Comparison of ENCODE assay signal across 30 cellular contexts in genomic region chr7:45140827-45141226, GRCh38. TPM values are rescaled to one million over a fixed set of nuclear protein-coding genes. Genes with fewer than 3 reads are reported as not detected.
DNase-seq lines count a peak whose midpoint lies in the region; ATAC-seq, FAIRE-seq and TF ChIP-seq lines count a peak whose summit lies in the region.
"Had no signal": no experiment of that assay in that cellular context is flagged by ENCODE, and none has a peak within 500 bp of the region (broad histone marks: within the 10 kb centered on the region; RNA-seq: fewer than 3 reads in every experiment).

No MANE protein-coding gene starts in this region.

- DNase-seq in T-helper 1 cell (no peak), KBM-7 (peak; percentile 41), GM12878 (ENCODE audit: low read depth, low spot score) (peak; percentile 11), Ammon's horn (ENCODE audit: low spot score) (no peak), DMS114 treated with DMSO at 0.1 percent for 48 hours (lab: John Stamatoyannopoulos, UW; ENCODE audit: unreplicated experiment) (no peak)
- DNase-seq: activated CD8-positive, alpha-beta memory T cell treated with anti-CD3 and anti-CD28 coated beads for 24 hours; C1 segment of cervical spinal cord; Calu3; esophagus squamous epithelium; KG1; mesenchymal stem cell; naive B cell; NCI-H2081 treated with DMSO at 0.1 percent for 48 hours; Right ventricle myocardium superior; stimulated activated CD4-positive, alpha-beta T cell treated with anti-CD3 and anti-CD28 coated beads, Interleukin-15, amount 100 ng/mL, for 24 hours; T-helper 17 cell; testis had no signal

- H3K4me2 ChIP-seq in OCI-LY3 (ENCODE audit: low read length) (peak overlapping the region; percentile 45), GM12878 (ENCODE audit: control insufficient read depth, insufficient read depth) (peak overlapping the region; percentile 15; the same call in 1 of the 2 replicates)

- H3K9me3 ChIP-seq in OCI-LY3 (ENCODE audit: insufficient read depth, low read length) (no peaks in the 10 kb centered on the region), GM12878 (replicated peaks; ENCODE audit: control insufficient read depth, insufficient read depth, low read length) (no peaks in the 10 kb centered on the region; the same call in 2 of the 3 replicates)
- H3K9me3 ChIP-seq: esophagus squamous epithelium, testis had no signal

- H2AFZ ChIP-seq in OCI-LY3 (ENCODE audit: low read depth, low read length), result peak overlapping the region; percentile 94
- peak overlapping the region; percentile 61 for H2AFZ ChIP-seq in GM12878 (ENCODE audit: control insufficient read depth, low read depth, low read length)

- POLR2A ChIA-PET in GM12878 (lab: Charles Lee), result no interaction called here

- TF ChIP-seq CTCF in OCI-LY3 (IDR thresholded peaks at IDR 0.05; ENCODE audit: low read depth, low read length) (no peak), GM12878 (IDR thresholded peaks at IDR 0.05 in 2 of 3, conservative IDR thresholded peaks at IDR 0.05 in 1 of 3; ENCODE audit: control insufficient read depth in 2 of 3, extremely low read depth in 1 of 3, insufficient read depth in 1 of 3, low read depth in 3 of 3, low read length in 3 of 3) (no peak)

- no peak for TF ChIP-seq RAD21 in GM12878 (IDR thresholded peaks at IDR 0.05; ENCODE audit: insufficient read depth, low read depth, low read length)

- H4K20me1 ChIP-seq in OCI-LY3 (ENCODE audit: insufficient read depth, low read length) (no peaks in the 10 kb centered on the region), GM12878 (ENCODE audit: control insufficient read depth, insufficient read depth) (no peaks in the 10 kb centered on the region)

- WGBS in GM12878 (ENCODE audit: insufficient coverage, insufficient replicate concordance, low lambda C conversion rate, missing lambda C conversion rate), result 26% methylated on average over 4 of the region's 4 CpGs

- no peak overlapping the region for H3K9ac ChIP-seq in OCI-LY3 (ENCODE audit: low read length)
- no peak overlapping the region for H3K9ac ChIP-seq in GM12878 (ENCODE audit: control insufficient read depth, insufficient read depth, low read length)

- BruUV-seq in GM12878 (replicated peaks; lab: Mats Ljungman, UMichigan), result no TSS peak

- H3K27me3 Mint-ChIP-seq in T-helper 1 cell treated with Interleukin-12 subunit alpha and Interleukin-12 subunit beta and Interleukin-4 antibody, amounts not matched to agents 30 μg/mL and 1 μg/mL, for 36 hours (ENCODE audit: low read depth), result peaks cover 19% of the 10 kb centered on the region

- in situ Hi-C loops in KBM-7 (cut with MboI; ENCODE audit: low pct_unique_long_range_greater_than_20kb, low sequenced_read_pairs) (loop anchor here (25.0 kb wide), 1 partner anchor 554 kb away; the partner anchor contains the start of gene TMED4), GM12878 (cut with MboI) (no loop called here)

- no peak for TF ChIP-seq EP300 in GM12878 (IDR thresholded peaks at IDR 0.05; ENCODE audit: borderline replicate concordance in 1 of 2, control insufficient read depth in 1 of 2, low read depth in 2 of 2, low read length in 2 of 2)

- H3K4me1 Mint-ChIP-seq in T-helper 1 cell treated with Interleukin-12 subunit alpha and Interleukin-12 subunit beta and Interleukin-4 antibody, amounts not matched to agents 30 μg/mL and 1 μg/mL, for 36 hours (ENCODE audit: low read depth), result peaks cover 13% of the 10 kb centered on the region

- peak overlapping the region; percentile 51; the same call in 1 of the 2 replicates for H3K4me3 ChIP-seq in OCI-LY3 (ENCODE audit: low read length)
- H3K4me3 ChIP-seq in GM12878, result peak overlapping the region; percentile 24; the same call in 1 of the 2 replicates
- H3K4me3 ChIP-seq: esophagus squamous epithelium, testis had no signal

- H3K9me3 Mint-ChIP-seq in T-helper 1 cell treated with Interleukin-12 subunit alpha and Interleukin-12 subunit beta and Interleukin-4 antibody, amounts not matched to agents 30 μg/mL and 1 μg/mL, for 36 hours, result no peaks in the 10 kb centered on the region
- H3K9me3 Mint-ChIP-seq: activated T-helper 2 cell treated with anti-CD3 and anti-CD28 coated beads, Interferon-gamma antibody, Interleukin-2, Interleukin-4, amounts not matched to agents 10 μg/mL and 5 μg/mL and 100 μg/mL, durations not matched to agents 14 hours and 24 hours and 36 hours; brain; naive B cell; WTC11 had no signal

- intact Hi-C loops in GM12878 (cut with micrococcal nuclease; ENCODE audit: unreplicated experiment), result no loop called here

- no peaks in the 10 kb centered on the region for H3K79me2 ChIP-seq in OCI-LY3 (ENCODE audit: low read length)
- H3K79me2 ChIP-seq in GM12878 (ENCODE audit: control insufficient read depth, insufficient read depth, low read length), result no peaks in the 10 kb centered on the region

- H3K36me3 ChIP-seq in OCI-LY3 (replicated peaks; ENCODE audit: low read depth, low read length) (peaks cover 7% of the 10 kb centered on the region), GM12878 (ENCODE audit: control insufficient read depth in 2 of 2, insufficient read depth in 2 of 2, low read length in 1 of 2) (no peaks in the 10 kb centered on the region)
- H3K36me3 ChIP-seq: esophagus squamous epithelium had no signal

- RAD21 ChIA-PET in GM12878 (lab: Charles Lee; ENCODE audit: unreplicated experiment), result no interaction called here

- H3K27me3 ChIP-seq in OCI-LY3 (ENCODE audit: low read depth, low read length) (peaks cover 4% of the 10 kb centered on the region; the same call in 1 of the 2 replicates), GM12878 (replicated peaks in 1 of 2; ENCODE audit: control insufficient read depth in 2 of 2, insufficient read depth in 2 of 2, low read length in 1 of 2) (no peaks in the 10 kb centered on the region)
- H3K27me3 ChIP-seq: testis had no signal

- ATAC-seq in GM12878 (peak; percentile 65), HG03108 (IDR thresholded peaks at IDR 0.05; ENCODE audit: unreplicated experiment) (no peak)
- ATAC-seq: sciatic nerve, T-helper 17 cell, WTC11 had no signal

- peak overlapping the region; percentile 22; the same call in 1 of the 2 replicates for H3K27ac ChIP-seq in OCI-LY3 (ENCODE audit: low read length)
- H3K27ac ChIP-seq in GM12878 (ENCODE audit: control insufficient read depth, insufficient read depth), result no peak overlapping the region
- H3K27ac ChIP-seq: esophagus squamous epithelium, testis had no signal

- peak overlapping the region; percentile 1 for H3K27ac Mint-ChIP-seq in T-helper 1 cell treated with Interleukin-12 subunit alpha and Interleukin-12 subunit beta and Interleukin-4 antibody, amounts not matched to agents 30 μg/mL and 1 μg/mL, for 36 hours
- H3K27ac Mint-ChIP-seq: activated T-helper 2 cell treated with anti-CD3 and anti-CD28 coated beads, Interferon-gamma antibody, Interleukin-2, Interleukin-4, amounts not matched to agents 10 μg/mL and 5 μg/mL and 100 μg/mL, durations not matched to agents 14 hours and 24 hours and 36 hours; brain; T-helper 17 cell; WTC11 had no signal

- FAIRE-seq in GM12878 (lab: Jason Lieb, UNC), result no peak
- FAIRE-seq: GM19239, H1 had no signal

- CTCF ChIA-PET in GM12878 (lab: Yijun Ruan, JAX), result no interaction called here

- peaks cover 22% of the 10 kb centered on the region for H3K4me1 ChIP-seq in OCI-LY3 (ENCODE audit: low read length)
- H3K4me1 ChIP-seq in GM12878 (ENCODE audit: control insufficient read depth, insufficient read depth, low read length), result peaks cover 4% of the 10 kb centered on the region; the same call in 1 of the 2 replicates
- H3K4me1 ChIP-seq: esophagus squamous epithelium, testis had no signal

- H3K4me3 Mint-ChIP-seq in T-helper 1 cell treated with Interleukin-12 subunit alpha and Interleukin-12 subunit beta and Interleukin-4 antibody, amounts not matched to agents 30 μg/mL and 1 μg/mL, for 36 hours, result no peak overlapping the region
- H3K4me3 Mint-ChIP-seq: brain, naive B cell, T-helper 17 cell, WTC11 had no signal

- SMC1A ChIA-PET in GM12878 (lab: Charles Lee; ENCODE audit: uncharacterized antibody, unreplicated experiment), result no interaction called here

- no peak for TF ChIP-seq POLR2A in GM12878 (IDR thresholded peaks at IDR 0.05; ENCODE audit: low read depth, low read length)

- no peaks in the 10 kb centered on the region for H3K36me3 Mint-ChIP-seq in T-helper 1 cell treated with Interleukin-12 subunit alpha and Interleukin-12 subunit beta and Interleukin-4 antibody, amounts not matched to agents 30 μg/mL and 1 μg/mL, for 36 hours (ENCODE audit: low read depth)
- H3K36me3 Mint-ChIP-seq: brain, naive B cell, WTC11 had no signal

RNA-seq across cellular contexts. Expression of gene RAMP3, which starts 16.8 kb away (rescaled TPM):
- not detected in 2 replicates for total RNA-seq in GM12878 (2013; cell fraction: nucleolus; rRNA removed)
- total RNA-seq in GM12878 (2014; rRNA removed), result not detected in 2 replicates
- not detected in 2 replicates for total RNA-seq in GM12878 (2014; rRNA removed; fragmentation: Illumina TruSeq; extraction: Trizol)
- not detected in 2 replicates for total RNA-seq in GM12878 (2021)
- polyA plus RNA-seq in GM12878 (2011; ENCODE audit: low read depth), result not detected
- not detected in 2 replicates for polyA plus RNA-seq in GM12878 (2011; rRNA removed)
- polyA plus RNA-seq in GM12878 (2011; cell fraction: cytosol; rRNA removed), result not detected in 2 replicates
- polyA plus RNA-seq in GM12878 (2011; cell fraction: nucleus; rRNA removed), result not detected in 2 replicates
- polyA plus RNA-seq in GM12878 (2012), result 0.11 TPM in 1 of 2 replicates, not detected in the other
- not detected in 2 replicates for polyA plus RNA-seq in GM12878 (2014; fragmentation: Illumina TruSeq; extraction: Trizol)
- polyA plus RNA-seq in GM12878 (2014; fragmentation: Nextera tagmentation; extraction: Ambion mirVana), result not detected
- polyA plus RNA-seq in GM12878 (2014; rRNA removed), result not detected in 2 replicates
- polyA plus RNA-seq in GM12878 (2016; fragmentation: Nextera tagmentation; extraction: Ambion mirVana), result not detected
- not detected in 2 replicates for polyA minus RNA-seq in GM12878 (2011; rRNA and poly(A)+ RNA removed)
- polyA minus RNA-seq in GM12878 (2011; cell fraction: cytosol; rRNA and poly(A)+ RNA removed), result not detected in 2 replicates
- polyA minus RNA-seq in GM12878 (2011; cell fraction: nucleus; rRNA and poly(A)+ RNA removed), result not detected in 2 replicates
- total RNA-seq: A172, Calu3, kidney epithelial cell, NCI-H460, osteocyte had no signal

RNA-seq across cellular contexts. Expression of gene TBRG4, which starts 29.3 kb away (rescaled TPM):
- total RNA-seq in GM12878 (2013; cell fraction: nucleolus; rRNA removed), result 249 and 291 TPM in 2 replicates
- total RNA-seq in GM12878 (2014; rRNA removed), result 124 and 128 TPM in 2 replicates
- total RNA-seq in GM12878 (2014; rRNA removed; fragmentation: Illumina TruSeq; extraction: Trizol), result 54.5 and 59.6 TPM in 2 replicates
- total RNA-seq in GM12878 (2021), result 109 and 117 TPM in 2 replicates
- 60.7 TPM for polyA plus RNA-seq in GM12878 (2011; ENCODE audit: low read depth)
- 79.4 and 126 TPM in 2 replicates for polyA plus RNA-seq in GM12878 (2011; rRNA removed)
- 124 and 201 TPM in 2 replicates for polyA plus RNA-seq in GM12878 (2011; cell fraction: cytosol; rRNA removed)
- 523 and 538 TPM in 2 replicates for polyA plus RNA-seq in GM12878 (2011; cell fraction: nucleus; rRNA removed)
- 68.8 and 75.2 TPM in 2 replicates for polyA plus RNA-seq in GM12878 (2012)
- polyA plus RNA-seq in GM12878 (2014; fragmentation: Illumina TruSeq; extraction: Trizol), result 58.8 and 119 TPM in 2 replicates
- 10 to 100 TPM in 1 of 2 experiments, 1 to 10 TPM in 1; 8.4 to 13.3 TPM for polyA plus RNA-seq in GM12878 (2014; fragmentation: Nextera tagmentation; extraction: Ambion mirVana)
- 104 and 111 TPM in 2 replicates for polyA plus RNA-seq in GM12878 (2014; rRNA removed)
- 100 to 1,000 TPM; 124 to 130 TPM for polyA plus RNA-seq in GM12878 (2016; fragmentation: Nextera tagmentation; extraction: Ambion mirVana)
- 145 and 219 TPM in 2 replicates for polyA minus RNA-seq in GM12878 (2011; rRNA and poly(A)+ RNA removed)
- polyA minus RNA-seq in GM12878 (2011; cell fraction: cytosol; rRNA and poly(A)+ RNA removed), result 56.4 and 73.5 TPM in 2 replicates
- 184 and 261 TPM in 2 replicates for polyA minus RNA-seq in GM12878 (2011; cell fraction: nucleus; rRNA and poly(A)+ RNA removed)

RNA-seq across cellular contexts. Expression of gene NACAD, which starts 52.1 kb away (rescaled TPM):
- total RNA-seq in GM12878 (2013; cell fraction: nucleolus; rRNA removed), result 0.10 TPM in 1 of 2 replicates, not detected in the other
- total RNA-seq in GM12878 (2014; rRNA removed), result not detected in 2 replicates
- total RNA-seq in GM12878 (2014; rRNA removed; fragmentation: Illumina TruSeq; extraction: Trizol), result not detected in 2 replicates
- not detected in 2 replicates for total RNA-seq in GM12878 (2021)
- not detected for polyA plus RNA-seq in GM12878 (2011; ENCODE audit: low read depth)
- not detected in 2 replicates for polyA plus RNA-seq in GM12878 (2011; rRNA removed)
- 0.03 TPM in 1 of 2 replicates, not detected in the other for polyA plus RNA-seq in GM12878 (2011; cell fraction: cytosol; rRNA removed)
- polyA plus RNA-seq in GM12878 (2011; cell fraction: nucleus; rRNA removed), result 0.13 and 0.15 TPM in 2 replicates
- polyA plus RNA-seq in GM12878 (2012), result not detected in 2 replicates
- polyA plus RNA-seq in GM12878 (2014; fragmentation: Illumina TruSeq; extraction: Trizol), result not detected in 2 replicates
- not detected for polyA plus RNA-seq in GM12878 (2014; fragmentation: Nextera tagmentation; extraction: Ambion mirVana)
- polyA plus RNA-seq in GM12878 (2014; rRNA removed), result not detected in 2 replicates
- not detected for polyA plus RNA-seq in GM12878 (2016; fragmentation: Nextera tagmentation; extraction: Ambion mirVana)
- not detected in 2 replicates for polyA minus RNA-seq in GM12878 (2011; rRNA and poly(A)+ RNA removed)
- polyA minus RNA-seq in GM12878 (2011; cell fraction: cytosol; rRNA and poly(A)+ RNA removed), result not detected in 2 replicates
- not detected in 2 replicates for polyA minus RNA-seq in GM12878 (2011; cell fraction: nucleus; rRNA and poly(A)+ RNA removed)
- total RNA-seq: NCI-H460 had no signal

Comparison
In these comparisons a context has a peak if more than half of its experiments do, and no peak if none do; other contexts are left out.
1. DNase-seq: peak in KBM-7 (single experiment) and GM12878 (single experiment); none in T-helper 1 cell (0 of 5), Ammon's horn (single experiment) and DMS114 treated with DMSO at 0.1 percent for 48 hours (single experiment).